13 cellular contexts compared by ENCODE assay signal in the genomic region with DNA sequence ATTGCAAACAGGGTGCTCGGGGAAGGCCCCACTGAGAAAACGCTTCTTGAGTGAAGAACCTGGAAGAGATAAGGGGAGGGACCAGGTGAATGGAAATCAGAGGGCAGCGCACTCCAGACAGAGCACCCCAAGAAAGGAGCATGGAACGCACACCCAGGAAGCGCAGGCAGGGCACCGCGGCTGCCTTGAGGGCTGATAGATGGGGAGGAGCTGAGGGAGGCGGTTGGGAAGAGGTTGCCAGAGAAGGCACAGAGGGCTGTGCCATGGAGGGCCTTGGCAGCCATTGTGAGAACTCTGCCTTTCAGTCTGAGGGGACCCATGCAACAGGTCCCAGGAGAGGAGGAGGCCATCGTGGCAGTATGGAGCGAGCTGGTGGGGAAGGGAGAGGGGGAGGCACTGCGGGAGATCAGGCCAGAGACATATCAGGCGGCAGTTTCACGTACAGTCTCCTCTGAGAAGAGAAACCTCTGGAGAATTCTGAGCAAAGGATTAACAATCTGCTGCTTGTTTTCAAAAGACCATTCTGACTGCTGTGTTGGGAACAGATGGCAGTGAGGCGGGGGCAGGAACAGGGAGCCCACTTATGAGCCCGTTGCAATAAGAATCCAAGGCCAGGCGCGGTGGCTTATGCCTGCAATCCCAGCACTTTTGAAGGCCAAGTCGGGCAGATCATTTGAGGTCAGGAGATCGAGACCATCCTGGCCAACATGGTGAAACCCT.
"Had no signal": no experiment of that assay in that cellular context is flagged by ENCODE, and none has a peak within 500 bp of the region (broad histone marks: within the 10 kb centered on the region; RNA-seq: fewer than 3 reads in every experiment).

No MANE protein-coding gene starts in this region.

- H3K27ac ChIP-seq: brain microvascular endothelial cell, prostate gland, testis, upper lobe of right lung had no signal

- H3K4me3 Mint-ChIP-seq: activated naive CD4-positive, alpha-beta T cell treated with anti-CD3 and anti-CD28 coated beads, Interleukin-2, amount 50 U/mL, for 24 hours; naive thymus-derived CD4-positive, alpha-beta T cell had no signal

- H3K36me3 Mint-ChIP-seq: activated naive CD4-positive, alpha-beta T cell treated with anti-CD3 and anti-CD28 coated beads, Interleukin-2, amount 50 U/mL, for 24 hours; naive thymus-derived CD4-positive, alpha-beta T cell had no signal

- H3K27me3 ChIP-seq: brain microvascular endothelial cell, testis, upper lobe of right lung had no signal

- H3K4me1 ChIP-seq: prostate gland, testis, upper lobe of right lung had no signal

- H3K27ac Mint-ChIP-seq: activated naive CD4-positive, alpha-beta T cell treated with anti-CD3 and anti-CD28 coated beads, Interleukin-2, amount 50 U/mL, for 24 hours; naive thymus-derived CD4-positive, alpha-beta T cell had no signal

- H3K27me3 Mint-ChIP-seq: activated naive CD4-positive, alpha-beta T cell treated with anti-CD3 and anti-CD28 coated beads, Interleukin-2, amount 50 U/mL, for 24 hours; naive thymus-derived CD4-positive, alpha-beta T cell had no signal

- DNase-seq: activated T-cell treated with anti-CD3 and anti-CD28 coated beads, Interleukin-2, amount 50 U/mL, for 1 hour; brain microvascular endothelial cell; cerebellar nuclear complex; naive thymus-derived CD4-positive, alpha-beta T cell; occipital lobe; stimulated activated CD4-positive, alpha-beta T cell treated with anti-CD3 and anti-CD28 coated beads, Interleukin-12 subunit alpha, Interleukin-12 subunit beta, amount 100 ng/mL, for 4 hours; stimulated activated naive CD4-positive, alpha-beta T cell treated with Interleukin-2 at 50 U/mL for 16 hours; T-helper 2 cell; testis; upper lobe of right lung had no signal

- H3K9me3 ChIP-seq: prostate gland, testis, upper lobe of right lung had no signal

- H3K4me1 Mint-ChIP-seq: activated naive CD4-positive, alpha-beta T cell treated with anti-CD3 and anti-CD28 coated beads, Interleukin-2, amount 50 U/mL, for 24 hours; naive thymus-derived CD4-positive, alpha-beta T cell had no signal

- ATAC-seq: esophagus mucosa; naive thymus-derived CD4-positive, alpha-beta T cell; upper lobe of right lung had no signal

- H3K9me3 Mint-ChIP-seq: activated naive CD4-positive, alpha-beta T cell treated with anti-CD3 and anti-CD28 coated beads, Interleukin-2, amount 50 U/mL, for 24 hours had no signal

- H3K4me3 ChIP-seq: prostate gland, testis, upper lobe of right lung had no signal
